In genomic region chr17:7119314-7119713, GRCh38 we compare ENCODE assay signal across 24 cellular contexts. TPM values are rescaled to one million over a fixed set of nuclear protein-coding genes. Genes with fewer than 3 reads are reported as not detected.
"Had no signal": no experiment of that assay in that cellular context is flagged by ENCODE, and none has a peak within 500 bp of the region (broad histone marks: within the 10 kb centered on the region; RNA-seq: fewer than 3 reads in every experiment).

No MANE protein-coding gene starts in this region.

- H3K36me3 ChIP-seq: brain microvascular endothelial cell, gastroesophageal sphincter, heart left ventricle, left ventricle myocardium inferior, ovary, right lobe of liver had no signal

- H3K36me3 Mint-ChIP-seq: naive B cell; stimulated activated effector memory CD8-positive, alpha-beta T cell treated with anti-CD3 and anti-CD28 coated beads, Interleukin-12 subunit alpha, Interleukin-12 subunit beta, amount 100 ng/mL, for 72 hours; type B pancreatic cell had no signal

- H3K27ac ChIP-seq: brain microvascular endothelial cell, gastroesophageal sphincter, left ventricle myocardium inferior, ovary, right lobe of liver had no signal

- H3K9me3 Mint-ChIP-seq: activated naive CD4-positive, alpha-beta T cell treated with anti-CD3 and anti-CD28 coated beads for 36 hours; activated T-helper 17 cell treated with anti-CD3 and anti-CD28 coated beads, Interleukin-2, amount 50 U/mL, for 72 hours; naive B cell; stimulated activated effector memory CD8-positive, alpha-beta T cell treated with anti-CD3 and anti-CD28 coated beads, Interleukin-12 subunit alpha, Interleukin-12 subunit beta, amount 100 ng/mL, for 72 hours; T-helper 1 cell treated with Interleukin-12 subunit alpha and Interleukin-12 subunit beta and Interleukin-4 antibody, amounts not matched to agents 30 μg/mL and 1 μg/mL, for 36 hours; type B pancreatic cell had no signal

- H3K4me1 Mint-ChIP-seq: activated T-helper 17 cell treated with anti-CD3 and anti-CD28 coated beads, Interleukin-2, amount 50 U/mL, for 72 hours; stimulated activated effector memory CD8-positive, alpha-beta T cell treated with anti-CD3 and anti-CD28 coated beads, Interleukin-12 subunit alpha, Interleukin-12 subunit beta, amount 100 ng/mL, for 72 hours had no signal

- H3K27me3 ChIP-seq: ovary, right lobe of liver, testis had no signal

- H3K4me1 ChIP-seq: left ventricle myocardium inferior had no signal

- H3K9me3 ChIP-seq: left ventricle myocardium inferior, mucosa of descending colon, ovary, right lobe of liver, testis had no signal

- H3K4me3 Mint-ChIP-seq: activated naive CD4-positive, alpha-beta T cell treated with anti-CD3 and anti-CD28 coated beads for 36 hours; activated T-helper 17 cell treated with anti-CD3 and anti-CD28 coated beads, Interleukin-2, amount 50 U/mL, for 72 hours; naive B cell; stimulated activated effector memory CD8-positive, alpha-beta T cell treated with anti-CD3 and anti-CD28 coated beads, Interleukin-12 subunit alpha, Interleukin-12 subunit beta, amount 100 ng/mL, for 72 hours; T-helper 1 cell treated with Interleukin-12 subunit alpha and Interleukin-12 subunit beta and Interleukin-4 antibody, amounts not matched to agents 30 μg/mL and 1 μg/mL, for 36 hours; type B pancreatic cell had no signal

- H3K4me3 ChIP-seq: gastroesophageal sphincter, heart left ventricle, left ventricle myocardium inferior, mucosa of descending colon, ovary, right lobe of liver, smooth muscle cell, testis had no signal

- DNase-seq: activated CD4-positive, alpha-beta T cell treated with anti-CD3 and anti-CD28 coated beads for 1 hour; activated CD4-positive, alpha-beta T cell treated with anti-CD3 and anti-CD28 coated beads, Interleukin-2, amount 50 U/mL, for 48 hours; activated naive CD4-positive, alpha-beta T cell treated with anti-CD3 and anti-CD28 coated beads for 36 hours; activated T-cell treated with anti-CD3 and anti-CD28 coated beads for 4 hours; anterior cingulate cortex; brain microvascular endothelial cell; effector CD8-positive, alpha-beta T cell; kidney glomerular epithelial cell; left ventricle myocardium inferior; mucosa of descending colon; naive B cell; ovary; stimulated activated CD4-positive, alpha-beta T cell treated with anti-CD3 and anti-CD28 coated beads, Interleukin-4, amount 100 ng/mL, for 24 hours; testis had no signal

- ATAC-seq: activated T-helper 17 cell treated with anti-CD3 and anti-CD28 coated beads, Interleukin-2, amount 50 U/mL, for 72 hours; esophagus mucosa; gastroesophageal sphincter; heart left ventricle; mucosa of descending colon; right lobe of liver; stimulated activated effector memory CD8-positive, alpha-beta T cell treated with anti-CD3 and anti-CD28 coated beads, Interleukin-12 subunit alpha, Interleukin-12 subunit beta, amount 100 ng/mL, for 72 hours had no signal

- H3K27ac Mint-ChIP-seq: activated naive CD4-positive, alpha-beta T cell treated with anti-CD3 and anti-CD28 coated beads for 36 hours; activated T-helper 17 cell treated with anti-CD3 and anti-CD28 coated beads, Interleukin-2, amount 50 U/mL, for 72 hours; stimulated activated effector memory CD8-positive, alpha-beta T cell treated with anti-CD3 and anti-CD28 coated beads, Interleukin-12 subunit alpha, Interleukin-12 subunit beta, amount 100 ng/mL, for 72 hours; T-helper 1 cell treated with Interleukin-12 subunit alpha and Interleukin-12 subunit beta and Interleukin-4 antibody, amounts not matched to agents 30 μg/mL and 1 μg/mL, for 36 hours; type B pancreatic cell had no signal

RNA-seq across cellular contexts. Expression of gene ASGR2, which starts 4.7 kb away (rescaled TPM):
- total RNA-seq: activated naive CD4-positive, alpha-beta T cell treated with anti-CD3 and anti-CD28 coated beads for 36 hours; activated T-helper 17 cell treated with anti-CD3 and anti-CD28 coated beads, Interleukin-2, amount 50 U/mL, for 72 hours; pulmonary artery endothelial cell; smooth muscle cell had no signal

RNA-seq across cellular contexts. Expression of gene CLEC10A, which starts 39.3 kb away (rescaled TPM):
- total RNA-seq: activated naive CD4-positive, alpha-beta T cell treated with anti-CD3 and anti-CD28 coated beads for 36 hours; activated T-helper 17 cell treated with anti-CD3 and anti-CD28 coated beads, Interleukin-2, amount 50 U/mL, for 72 hours; smooth muscle cell had no signal
- polyA plus RNA-seq: smooth muscle cell had no signal
